ENCODE assay signal across 15 cellular contexts in genomic region chr6:84028350-84028749, GRCh38. TPM values are rescaled to one million over a fixed set of nuclear protein-coding genes. Genes with fewer than 3 reads are reported as not detected.
"Had no signal": no experiment of that assay in that cellular context is flagged by ENCODE, and none has a peak within 500 bp of the region (broad histone marks: within the 10 kb centered on the region; RNA-seq: fewer than 3 reads in every experiment).

No MANE protein-coding gene starts in this region.

- H3K27me3 ChIP-seq: brain microvascular endothelial cell, right atrium auricular region had no signal

- DNase-seq: activated B cell treated with CpG ODN at 0.5 μM for 24 hours; activated CD4-positive, alpha-beta memory T cell treated with anti-CD3 and anti-CD28 coated beads, Interleukin-2, amount 10 ng/mL, durations not matched to agents 7 days and 5 days; activated CD4-positive, alpha-beta T cell treated with anti-CD3 and anti-CD28 coated beads for 4 hours; activated naive CD4-positive, alpha-beta T cell; activated naive CD8-positive, alpha-beta T cell treated with anti-CD3 and anti-CD28 coated beads, Interleukin-2, amount 10 ng/mL, durations not matched to agents 7 days and 5 days; activated T-cell treated with anti-CD3 and anti-CD28 coated beads, Interleukin-2, amount 50 U/mL, for 1 hour; effector CD4-positive, alpha-beta T cell; heart right ventricle; immature natural killer cell; occipital lobe had no signal

- H3K36me3 ChIP-seq: brain microvascular endothelial cell, esophagus muscularis mucosa, heart right ventricle, right atrium auricular region had no signal

- H3K4me1 ChIP-seq: right atrium auricular region had no signal

- H3K27ac ChIP-seq: brain microvascular endothelial cell, esophagus muscularis mucosa had no signal

- ATAC-seq: activated T-helper 17 cell treated with anti-CD3 and anti-CD28 coated beads, Interleukin-2, amount 50 U/mL, for 72 hours had no signal

- H3K9me3 ChIP-seq: esophagus muscularis mucosa, right atrium auricular region had no signal

- H3K4me3 ChIP-seq: esophagus muscularis mucosa, heart right ventricle, right atrium auricular region had no signal

RNA-seq across cellular contexts. Expression of gene MRAP2, which starts 5.2 kb away (rescaled TPM):
- total RNA-seq: activated B cell treated with CpG ODN at 0.5 μM for 24 hours; activated CD4-positive, alpha-beta memory T cell treated with anti-CD3 and anti-CD28 coated beads, Interleukin-2, amount 10 ng/mL, durations not matched to agents 7 days and 5 days; activated naive CD8-positive, alpha-beta T cell treated with anti-CD3 and anti-CD28 coated beads, Interleukin-2, amount 10 ng/mL, durations not matched to agents 7 days and 5 days; T-helper 2 cell treated with Interferon-gamma antibody and Interleukin-4, amounts not matched to agents 100 ng/mL and 5 ng/mL, for 36 hours had no signal
- polyA plus RNA-seq: immature natural killer cell had no signal
